In the genomic region with DNA sequence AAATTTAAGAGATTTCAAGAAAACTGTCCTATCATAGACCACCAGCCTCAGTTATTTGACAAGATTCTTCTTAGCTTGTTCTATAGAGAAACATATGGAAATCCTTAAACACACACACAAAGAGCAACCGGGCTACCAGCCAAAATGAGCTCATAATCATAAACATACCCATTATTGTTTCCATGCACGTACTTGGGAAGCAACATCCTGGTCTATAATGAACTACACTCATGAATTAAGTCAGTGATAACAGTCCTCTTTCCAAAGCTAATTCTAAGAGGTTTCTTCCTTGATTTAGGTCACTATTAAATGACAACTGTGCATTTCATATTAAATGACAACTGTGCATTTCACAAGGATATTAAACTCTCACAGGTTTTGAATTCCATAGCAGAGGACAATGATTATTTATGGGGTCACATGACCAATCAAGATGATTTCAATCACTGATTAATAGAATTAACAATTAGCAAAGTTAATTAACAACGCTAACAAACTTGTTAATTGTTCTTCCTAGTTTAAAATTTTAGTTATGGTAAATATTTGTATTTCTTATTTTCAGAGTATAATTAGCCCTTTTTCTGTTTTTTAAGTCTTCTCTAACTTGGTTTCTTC, we compare ENCODE assay signal across 1 cellular context.
TF ChIP-seq lines count a peak whose summit lies in the region.

No MANE protein-coding gene starts in this region.

TF ChIP-seq in IMR-90, 13 proteins besides CTCF, POLR2A, EP300 and RAD21:
- 0 out of 2 replicates have a peak, but pooled peaks have one; percentile 11 for TF ChIP-seq CEBPB (IDR thresholded peaks at IDR 0.05; ENCODE audit: low read depth, low read length)
- TF ChIP-seq, protein P1, sequence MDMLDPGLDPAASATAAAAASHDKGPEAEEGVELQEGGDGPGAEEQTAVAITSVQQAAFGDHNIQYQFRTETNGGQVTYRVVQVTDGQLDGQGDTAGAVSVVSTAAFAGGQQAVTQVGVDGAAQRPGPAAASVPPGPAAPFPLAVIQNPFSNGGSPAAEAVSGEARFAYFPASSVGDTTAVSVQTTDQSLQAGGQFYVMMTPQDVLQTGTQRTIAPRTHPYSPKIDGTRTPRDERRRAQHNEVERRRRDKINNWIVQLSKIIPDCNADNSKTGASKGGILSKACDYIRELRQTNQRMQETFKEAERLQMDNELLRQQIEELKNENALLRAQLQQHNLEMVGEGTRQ (IDR thresholded peaks at IDR 0.05; ENCODE audit: low read depth, low read length) = peak; percentile 34; the same call in 1 of the 2 replicates
- TF ChIP-seq RFX5 (IDR thresholded peaks at IDR 0.05; ENCODE audit: low read depth, low read length) = no peak
TF ChIP-seq in IMR-90: peak in this region for 2.
